Comparison of ENCODE assay signal across 19 cellular contexts in genomic region chr4:53686521-53686920, GRCh38.
DNase-seq lines count a peak whose midpoint lies in the region; ATAC-seq and TF ChIP-seq lines count a peak whose summit lies in the region.
"Had no signal": no experiment of that assay in that cellular context is flagged by ENCODE, and none has a peak within 500 bp of the region (broad histone marks: within the 10 kb centered on the region; RNA-seq: fewer than 3 reads in every experiment).

No MANE protein-coding gene starts in this region.

- H3K4me2 ChIP-seq in IMR-90 (ENCODE audit: low read depth, low read length): no peak overlapping the region
- H3K4me2 ChIP-seq: A549, PC-9 had no signal

- H3K27me3 ChIP-seq in IMR-90 (ENCODE audit: control insufficient read depth, insufficient read depth, low read length): no peaks in the 10 kb centered on the region
- H3K27me3 ChIP-seq: SJCRH30 had no signal

- no peak overlapping the region for H3K4me3 Mint-ChIP-seq in nephron
- H3K4me3 Mint-ChIP-seq: CD8-positive, alpha-beta memory T cell had no signal

- no peak overlapping the region for H3K9ac ChIP-seq in IMR-90 (ENCODE audit: low read depth, low read length)

- peak overlapping the region; percentile 65 for H2AFZ ChIP-seq in IMR-90 (replicated peaks; ENCODE audit: low read length, poor library complexity)
- H2AFZ ChIP-seq: PC-9 had no signal

- H4K91ac ChIP-seq in IMR-90 (ENCODE audit: insufficient read depth, low read depth, low read length): peak overlapping the region; percentile 76

- WGBS in IMR-90 (ENCODE audit: extremely low coverage in 2 of 2, insufficient read length in 1 of 2), 2 experiments: 83% methylated on average over 1 of the region's 1 CpG; no CpG with 5 or more reads in 1 of the 2 experiments

- ATAC-seq in IMR-90 (ENCODE audit: low read depth) (no peak), left cardiac atrium (no peak)
- ATAC-seq in activated naive CD4-positive, alpha-beta T cell treated with anti-CD3 and anti-CD28 coated beads, Interleukin-2, amount 50 U/mL, for 72 hours: no peak
- ATAC-seq: A549 had no signal

- no peaks in the 10 kb centered on the region for H3K9me3 ChIP-seq in IMR-90 (ENCODE audit: control insufficient read depth, insufficient read depth, low read length)
- H3K9me3 ChIP-seq: A549, SJCRH30 had no signal

- peaks cover 8% of the 10 kb centered on the region for H3K27me3 Mint-ChIP-seq in nephron (ENCODE audit: low read depth)

- H3K18ac ChIP-seq in IMR-90 (ENCODE audit: low read depth, low read length): peak overlapping the region; percentile 78; the same call in 1 of the 2 replicates

- H3K4me1 ChIP-seq in IMR-90 (ENCODE audit: control insufficient read depth, insufficient read depth, low read length): peaks cover 19% of the 10 kb centered on the region
- H3K4me1 ChIP-seq: SJCRH30 had no signal

- CTCF ChIA-PET in IMR-90 (lab: Yijun Ruan, JAX): no interaction called here

- H2BK5ac ChIP-seq in IMR-90 (ENCODE audit: low read depth, low read length, poor library complexity, severe bottlenecking): peak overlapping the region; percentile 7

- H3K23ac ChIP-seq in IMR-90 (ENCODE audit: low read depth, low read length): peak overlapping the region; percentile 39

- peak overlapping the region; percentile 67; the same call in 1 of the 2 replicates for H4K5ac ChIP-seq in IMR-90 (ENCODE audit: low read depth, low read length)

- H4K20me1 ChIP-seq in IMR-90 (ENCODE audit: insufficient read depth, low read length): no peaks in the 10 kb centered on the region

- no peaks in the 10 kb centered on the region for H3K79me1 ChIP-seq in IMR-90 (ENCODE audit: low read depth in 1 of 2, low read length in 2 of 2)

- peak overlapping the region; percentile 53 to 84 (median 58) for H3K27ac Mint-ChIP-seq in nephron
- no peak overlapping the region for H3K27ac Mint-ChIP-seq in activated naive CD4-positive, alpha-beta T cell treated with anti-CD3 and anti-CD28 coated beads, Interleukin-2, amount 50 U/mL, for 72 hours

- peak overlapping the region; percentile 87 for H3K14ac ChIP-seq in IMR-90 (replicated peaks; ENCODE audit: low read depth, low read length)

- intact Hi-C loops in IMR-90 (cut with micrococcal nuclease): loop anchor here (5.0 kb wide), 3 partner anchors 99 to 489 kb away; no protein-coding TSS in a partner anchor
- intact Hi-C loops in left cardiac atrium (cut with DNase I): no loop called here

- H3K4me1 Mint-ChIP-seq in nephron: peaks cover 38% of the 10 kb centered on the region
- H3K4me1 Mint-ChIP-seq: CD8-positive, alpha-beta memory T cell had no signal

- H3K36me3 Mint-ChIP-seq in nephron (ENCODE audit: low read depth): no peaks in the 10 kb centered on the region
- H3K36me3 Mint-ChIP-seq in activated naive CD4-positive, alpha-beta T cell treated with anti-CD3 and anti-CD28 coated beads, Interleukin-2, amount 50 U/mL, for 72 hours: peaks cover 0 to 10% of the 10 kb centered on the region in 2 donors
- H3K36me3 Mint-ChIP-seq: CD8-positive, alpha-beta memory T cell had no signal

- TF ChIP-seq CTCF in IMR-90 (conservative IDR thresholded peaks at IDR 0.05; ENCODE audit: low read depth, low read length) (no peak), astrocyte of the spinal cord (IDR thresholded peaks at IDR 0.05; ENCODE audit: low read depth, low read length) (no peak), nephron (IDR thresholded peaks at IDR 0.05; ENCODE audit: unreplicated experiment in 3 of 3) (no peak)

- TF ChIP-seq POLR2A in IMR-90 (IDR thresholded peaks at IDR 0.05; ENCODE audit: low read depth, low read length): no peak

- H2AK5ac ChIP-seq in IMR-90 (ENCODE audit: low read depth, low read length): peak overlapping the region; percentile 29

- TF ChIP-seq RAD21 in IMR-90 (IDR thresholded peaks at IDR 0.05; ENCODE audit: low read length): no peak

- dilution Hi-C loops in IMR-90 (cut with HindIII; ENCODE audit: low sequenced_read_pairs, unreplicated experiment): no loop called here

- in situ Hi-C loops in IMR-90 (cut with MboI; ENCODE audit: low sequenced_read_pairs): no loop called here
- in situ Hi-C loops in astrocyte of the spinal cord (cut with HindIII; ENCODE audit: low sequenced_read_pairs): no loop called here

- H3K56ac ChIP-seq in IMR-90 (ENCODE audit: extremely low read depth, insufficient read depth, low read length): peak overlapping the region; percentile 57; the same call in 1 of the 2 replicates

- POLR2A ChIA-PET in IMR-90 (lab: Charles Lee; ENCODE audit: unreplicated experiment): no interaction called here

- 0 out of 2 replicates have a peak overlapping the region, but pooled peaks have one; percentile 2 for H3K27ac ChIP-seq in IMR-90 (ENCODE audit: insufficient read depth, low read length)
- H3K27ac ChIP-seq: A549, PC-9, SJCRH30 had no signal

- no peak overlapping the region for H3K4me3 ChIP-seq in IMR-90 (ENCODE audit: insufficient read depth, low read depth, low read length)
- H3K4me3 ChIP-seq in astrocyte of the spinal cord (ENCODE audit: low read depth, low read length): no peak overlapping the region
- H3K4me3 ChIP-seq: A549, PC-9, SJCRH30 had no signal

- H3K4ac ChIP-seq in IMR-90 (ENCODE audit: low read depth, low read length): peak overlapping the region; percentile 88

- peak overlapping the region; percentile 17 to 85 for H4K8ac ChIP-seq in IMR-90 (ENCODE audit: low read depth in 2 of 2, low read length in 2 of 2)

- no peaks in the 10 kb centered on the region for H3K36me3 ChIP-seq in IMR-90 (ENCODE audit: control insufficient read depth, insufficient read depth, low read length)
- H3K36me3 ChIP-seq: SJCRH30 had no signal

- peak overlapping the region; percentile 96 for H2BK120ac ChIP-seq in IMR-90 (ENCODE audit: low read depth, low read length)

- H2AK9ac ChIP-seq in IMR-90 (replicated peaks; ENCODE audit: low read depth, low read length, poor library complexity): no peak overlapping the region

- H3K9me1 ChIP-seq in IMR-90 (ENCODE audit: insufficient read depth, low read length): peaks cover 18% of the 10 kb centered on the region

- H2BK20ac ChIP-seq in IMR-90 (ENCODE audit: low read depth, low read length): peak overlapping the region; percentile 98

- no TSS peak for BruUV-seq in IMR-90 (replicated peaks; lab: Mats Ljungman, UMichigan)

- no peaks in the 10 kb centered on the region for H3K9me3 Mint-ChIP-seq in nephron
- H3K9me3 Mint-ChIP-seq in activated naive CD4-positive, alpha-beta T cell treated with anti-CD3 and anti-CD28 coated beads, Interleukin-2, amount 50 U/mL, for 72 hours: peaks cover 9 to 14% of the 10 kb centered on the region in 2 donors

- DNase-seq in AG20443 (ENCODE audit: low spot score) (peak; percentile 14), IMR-90 (peak; percentile 42), astrocyte of the spinal cord (ENCODE audit: low read depth, low spot score) (peak; percentile 36), NCI-H1436 (lab: John Stamatoyannopoulos, UW) (no peak), left cardiac atrium (no peak), GF-D8 (lab: John Stamatoyannopoulos, UW) (no peak)
- DNase-seq in activated naive CD4-positive, alpha-beta T cell treated with anti-CD3 and anti-CD28 coated beads, Interleukin-2, amount 50 U/mL, for 72 hours (ENCODE audit: low spot score in 2 of 2): no peak
- DNase-seq: C1 segment of cervical spinal cord; CD8-positive, alpha-beta memory T cell; DMS53; H7; NCI-H1105 treated with DMSO at 0.1 percent for 48 hours; NCI-H187; NCI-H2107; NCI-H524; PC-9; SJCRH30 had no signal

- H2BK15ac ChIP-seq in IMR-90 (ENCODE audit: low read depth, low read length): peak overlapping the region; percentile 97

TF ChIP-seq in IMR-90, 13 proteins besides CTCF, POLR2A, EP300 and RAD21:
- TF ChIP-seq MAZ (IDR thresholded peaks at IDR 0.05; ENCODE audit: borderline replicate concordance, low read depth, low read length) (no peak), FOS (IDR thresholded peaks at IDR 0.05; ENCODE audit: low read depth, low read length) (no peak), NFE2L2 (IDR thresholded peaks at IDR 0.05; ENCODE audit: low read depth, low read length) (no peak)

Comparison
In these comparisons a context has a peak if more than half of its experiments do, and no peak if none do; other contexts are left out.
1. DNase-seq: peak in AG20443 (single experiment), IMR-90 (single experiment) and astrocyte of the spinal cord (single experiment); none in activated naive CD4-positive, alpha-beta T cell treated with anti-CD3 and anti-CD28 coated beads, Interleukin-2, amount 50 U/mL, for 72 hours (0 of 2), NCI-H1436 (single experiment), left cardiac atrium (single experiment) and GF-D8 (single experiment).
2. H3K27ac Mint-ChIP-seq: peak in nephron (3 of 3); none in activated naive CD4-positive, alpha-beta T cell treated with anti-CD3 and anti-CD28 coated beads, Interleukin-2, amount 50 U/mL, for 72 hours (0 of 2).